Comparison of ENCODE assay signal across 25 cellular contexts in the genomic region with DNA sequence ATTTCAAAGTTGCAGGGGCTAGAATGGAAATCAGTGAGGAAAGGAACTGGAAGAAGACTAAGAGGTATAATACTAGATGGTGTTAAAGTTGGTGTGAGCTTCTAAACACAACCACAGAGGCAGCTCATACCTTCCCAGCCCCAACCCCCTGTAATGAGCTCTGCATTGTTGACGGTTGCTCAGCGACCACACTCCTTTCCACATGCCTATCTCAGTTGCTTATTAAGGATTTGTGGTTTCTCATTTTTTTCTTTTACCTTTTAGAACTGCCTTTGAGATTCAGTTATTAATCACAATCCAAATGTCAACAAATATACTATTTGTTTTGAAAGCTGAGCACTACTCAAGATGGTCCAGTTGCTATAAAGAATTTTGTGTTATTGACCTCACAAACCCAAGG.
DNase-seq lines count a peak whose midpoint lies in the region; ATAC-seq and TF ChIP-seq lines count a peak whose summit lies in the region.
"Had no signal": no experiment of that assay in that cellular context is flagged by ENCODE, and none has a peak within 500 bp of the region (broad histone marks: within the 10 kb centered on the region; RNA-seq: fewer than 3 reads in every experiment).

No MANE protein-coding gene starts in this region.

- no peak overlapping the region for H2BK12ac ChIP-seq in neuronal stem cell (ENCODE audit: low read length)

- H3F3A ChIP-seq in PC-3 (ENCODE audit: low read length, unreplicated experiment), result no peaks in the 10 kb centered on the region

- no peaks in the 10 kb centered on the region for H3K36me3 Mint-ChIP-seq in endodermal cell (ENCODE audit: low read depth)
- H3K36me3 Mint-ChIP-seq: mesothelial cell of epicardium, natural killer cell had no signal

- H2BK5ac ChIP-seq in neuronal stem cell (ENCODE audit: low read length), result no peak overlapping the region

- H3K4me2 ChIP-seq in PC-3 (ENCODE audit: low read length), result peak overlapping the region; percentile 66
- H3K4me2 ChIP-seq in neuronal stem cell (ENCODE audit: insufficient read depth, low read length, poor library complexity, severe bottlenecking), result no peak overlapping the region

- no peak overlapping the region for H2AK5ac ChIP-seq in neuronal stem cell (ENCODE audit: low read depth, low read length)

- no peaks in the 10 kb centered on the region for H4K20me1 ChIP-seq in PC-3 (ENCODE audit: low read length)

- no peaks in the 10 kb centered on the region for H3K9me3 ChIP-seq in PC-3 (ENCODE audit: low read length)
- H3K9me3 ChIP-seq in endodermal cell (ENCODE audit: control insufficient read depth, low read length), result peaks cover 6% of the 10 kb centered on the region
- H3K9me3 ChIP-seq in neuronal stem cell (replicated peaks in 1 of 2; ENCODE audit: control insufficient read depth in 2 of 2, insufficient read depth in 1 of 2, low read depth in 1 of 2, low read length in 2 of 2), result no peaks in the 10 kb centered on the region

- peaks cover 2% of the 10 kb centered on the region for H3K79me1 ChIP-seq in neuronal stem cell (ENCODE audit: low read depth, low read length)

- H2BK15ac ChIP-seq in neuronal stem cell (ENCODE audit: low read length), result no peak overlapping the region

- H3K4me3 ChIP-seq in PC-3 (ENCODE audit: low read length) (peak overlapping the region; percentile 16; the same call in 1 of the 2 replicates), endodermal cell (ENCODE audit: low read length) (no peak overlapping the region), neuronal stem cell (ENCODE audit: low read length in 2 of 2) (no peak overlapping the region)
- H3K4me3 ChIP-seq: K562 had no signal

- peaks cover 7% of the 10 kb centered on the region for H3K9me3 Mint-ChIP-seq in endodermal cell
- H3K9me3 Mint-ChIP-seq: activated naive CD4-positive, alpha-beta T cell treated with anti-CD3 and anti-CD28 coated beads for 36 hours; central memory CD8-positive, alpha-beta T cell; mesothelial cell of epicardium; natural killer cell; T-cell had no signal

- no peak overlapping the region for H2BK120ac ChIP-seq in neuronal stem cell (ENCODE audit: low read depth, low read length)

- H3K4me3 Mint-ChIP-seq in endodermal cell, result no peak overlapping the region
- H3K4me3 Mint-ChIP-seq: activated naive CD4-positive, alpha-beta T cell treated with anti-CD3 and anti-CD28 coated beads for 36 hours; activated T-cell treated with anti-CD3 and anti-CD28 coated beads, Interleukin-2, amount 50 U/mL, for 72 hours; CD4-positive, CD25-positive, alpha-beta regulatory T cell; central memory CD8-positive, alpha-beta T cell; mesothelial cell of epicardium; natural killer cell; T-cell had no signal

- no peak overlapping the region for H3K27ac Mint-ChIP-seq in endodermal cell
- H3K27ac Mint-ChIP-seq: activated naive CD4-positive, alpha-beta T cell treated with anti-CD3 and anti-CD28 coated beads for 36 hours; activated T-cell treated with anti-CD3 and anti-CD28 coated beads, Interleukin-2, amount 50 U/mL, for 72 hours; CD4-positive, CD25-positive, alpha-beta regulatory T cell; mesothelial cell of epicardium; natural killer cell; T-cell had no signal

- H3K9ac ChIP-seq in PC-3 (ENCODE audit: low read length) (no peak overlapping the region), endodermal cell (ENCODE audit: extremely low read depth, low read length, poor library complexity, severe bottlenecking) (no peak overlapping the region), neuronal stem cell (ENCODE audit: low read depth, low read length, poor library complexity) (no peak overlapping the region)

- H3K27me3 ChIP-seq in PC-3 (ENCODE audit: low read length), result no peaks in the 10 kb centered on the region
- H3K27me3 ChIP-seq in endodermal cell (ENCODE audit: control insufficient read depth, insufficient read depth, low read length, poor library complexity, severe bottlenecking), result no peaks in the 10 kb centered on the region
- no peaks in the 10 kb centered on the region for H3K27me3 ChIP-seq in neuronal stem cell (ENCODE audit: control insufficient read depth in 3 of 3, insufficient read depth in 3 of 3, low read depth in 1 of 3, low read length in 3 of 3)

- no peak overlapping the region for H3K18ac ChIP-seq in neuronal stem cell (ENCODE audit: low read length)

- H3K27ac ChIP-seq in PC-3 (ENCODE audit: low read length), result 0 out of 2 replicates have a peak overlapping the region, but pooled peaks have one; percentile 19
- H3K27ac ChIP-seq in endodermal cell (ENCODE audit: low read depth, low read length), result peak overlapping the region; percentile 79
- no peak overlapping the region for H3K27ac ChIP-seq in neuronal stem cell (replicated peaks; ENCODE audit: low read length)

- H3K23ac ChIP-seq in neuronal stem cell (ENCODE audit: low read depth, low read length, poor library complexity), result no peak overlapping the region

- no peak overlapping the region for H4K8ac ChIP-seq in neuronal stem cell (ENCODE audit: low read depth, low read length)

- CTCF ChIA-PET in PC-3 (lab: Charles Lee), result interaction anchor here (0.6 kb wide), 1 partner anchor 237 kb away, joined by 3 read pairs; no protein-coding TSS in a partner anchor

- H3K4me1 Mint-ChIP-seq in endodermal cell, result no peaks in the 10 kb centered on the region
- H3K4me1 Mint-ChIP-seq: CD4-positive, CD25-positive, alpha-beta regulatory T cell; central memory CD8-positive, alpha-beta T cell; mesothelial cell of epicardium; natural killer cell; T-cell had no signal

- intact Hi-C loops in PC-3 (cut with micrococcal nuclease) (loop anchor here (5.0 to 10.0 kb wide), 3 partner anchors 63 to 190 kb away; partner anchors contain the start of gene KIF21A), left cardiac atrium (cut with DNase I) (no loop called here)

- no peak overlapping the region for H3K4ac ChIP-seq in neuronal stem cell (ENCODE audit: low read length)

- H3K27me3 Mint-ChIP-seq in endodermal cell (ENCODE audit: insufficient read depth), result no peaks in the 10 kb centered on the region
- H3K27me3 Mint-ChIP-seq: CD4-positive, CD25-positive, alpha-beta regulatory T cell; central memory CD8-positive, alpha-beta T cell; T-cell had no signal

- H3K14ac ChIP-seq in neuronal stem cell (ENCODE audit: low read length), result no peak overlapping the region

- H2AFZ ChIP-seq in PC-3 (ENCODE audit: low read length), result no peak overlapping the region
- H2AFZ ChIP-seq in neuronal stem cell (ENCODE audit: low read length), result peak overlapping the region; percentile 39

- BruUV-seq in PC-3 (replicated peaks; lab: Mats Ljungman, UMichigan), result no TSS peak

- H3K9me2 ChIP-seq in PC-3 (replicated peaks; ENCODE audit: low read length), result 0 out of 2 replicates have a peak, but pooled peaks cover 8% of the 10 kb centered on the region

- no peak overlapping the region for H4K91ac ChIP-seq in neuronal stem cell (ENCODE audit: low read depth, low read length, poor library complexity)

- H3K4me1 ChIP-seq in PC-3 (ENCODE audit: insufficient read depth, low read length) (peaks cover 32% of the 10 kb centered on the region), endodermal cell (ENCODE audit: control insufficient read depth, insufficient read depth, low read length) (no peaks in the 10 kb centered on the region), neuronal stem cell (ENCODE audit: control insufficient read depth in 2 of 2, insufficient read depth in 1 of 2, low read depth in 1 of 2, low read length in 2 of 2) (peaks cover 7 to 22% of the 10 kb centered on the region in 2 donors)

- POLR2A ChIA-PET in PC-3 (lab: Charles Lee; ENCODE audit: unreplicated experiment), result interaction anchor here (0.6 kb wide), 1 partner anchor 61 kb away, joined by 3 read pairs; no protein-coding TSS in a partner anchor

- 66 to 68% methylated on average over 2 of the region's 2 CpGs for WGBS in endodermal cell (ENCODE audit: insufficient coverage in 1 of 2, insufficient read length in 1 of 2), 2 experiments
- no CpG with 5 or more reads among the region's 2 CpGs for WGBS in neuronal stem cell (ENCODE audit: extremely low coverage in 2 of 2, insufficient read length in 2 of 2, insufficient replicate concordance in 1 of 2), 2 donors

- H3K36me3 ChIP-seq in PC-3 (ENCODE audit: low read depth, low read length) (no peaks in the 10 kb centered on the region), endodermal cell (ENCODE audit: control insufficient read depth, insufficient read depth, low read length) (no peaks in the 10 kb centered on the region), neuronal stem cell (replicated peaks in 1 of 2; ENCODE audit: control insufficient read depth in 2 of 2, insufficient read depth in 2 of 2, low read length in 2 of 2) (no peaks in the 10 kb centered on the region)

- TF ChIP-seq CTCF in PC-3 (conservative IDR thresholded peaks at IDR 0.05; ENCODE audit: low read depth, low read length) (no peak), endodermal cell (conservative IDR thresholded peaks at IDR 0.05) (no peak)

- peak; percentile 86 for ATAC-seq in PC-3
- ATAC-seq in HG02610 (IDR thresholded peaks at IDR 0.05; ENCODE audit: unreplicated experiment), result no peak
- no peak for ATAC-seq in left cardiac atrium
- ATAC-seq: activated T-cell treated with anti-CD3 and anti-CD28 coated beads, Interleukin-2, amount 50 U/mL, for 72 hours; K562; left colon; natural killer cell; T-cell had no signal

- no peaks in the 10 kb centered on the region for H3K79me2 ChIP-seq in PC-3 (ENCODE audit: low read length)

- DNase-seq in ELR (ENCODE audit: low read depth) (peak; percentile 3), PC-3 (peak; percentile 78), endodermal cell (no peak), neuronal stem cell (ENCODE audit: low spot score) (no peak), dedifferentiated amniotic fluid mesenchymal stem cell (ENCODE audit: extremely low spot score) (no peak), left cardiac atrium (no peak)
- DNase-seq: activated CD4-positive, alpha-beta T cell treated with anti-CD3 and anti-CD28 coated beads for 4 hours; activated naive CD4-positive, alpha-beta T cell treated with anti-CD3 and anti-CD28 coated beads for 36 hours; activated T-cell treated with anti-CD3 and anti-CD28 coated beads, Interleukin-2, amount 50 U/mL, for 72 hours; amygdala; CD4-positive, CD25-positive, alpha-beta regulatory T cell; DMS 273 treated with DMSO at 0.1 percent for 48 hours; effector CD4-positive, alpha-beta T cell; GF-D8; HCEC 1CT; left colon; natural killer cell; NCI-H1694; NCI-H748 treated with DMSO at 0.1 percent for 48 hours; SIG-M5; T-cell had no signal

Comparison
In these comparisons a context has a peak if more than half of its experiments do, and no peak if none do; other contexts are left out.
1. DNase-seq: peak in ELR (single experiment) and PC-3 (single experiment); none in endodermal cell (single experiment), neuronal stem cell (single experiment), dedifferentiated amniotic fluid mesenchymal stem cell (single experiment) and left cardiac atrium (single experiment).